1 cellular context compared by ENCODE assay signal in the genomic region with DNA sequence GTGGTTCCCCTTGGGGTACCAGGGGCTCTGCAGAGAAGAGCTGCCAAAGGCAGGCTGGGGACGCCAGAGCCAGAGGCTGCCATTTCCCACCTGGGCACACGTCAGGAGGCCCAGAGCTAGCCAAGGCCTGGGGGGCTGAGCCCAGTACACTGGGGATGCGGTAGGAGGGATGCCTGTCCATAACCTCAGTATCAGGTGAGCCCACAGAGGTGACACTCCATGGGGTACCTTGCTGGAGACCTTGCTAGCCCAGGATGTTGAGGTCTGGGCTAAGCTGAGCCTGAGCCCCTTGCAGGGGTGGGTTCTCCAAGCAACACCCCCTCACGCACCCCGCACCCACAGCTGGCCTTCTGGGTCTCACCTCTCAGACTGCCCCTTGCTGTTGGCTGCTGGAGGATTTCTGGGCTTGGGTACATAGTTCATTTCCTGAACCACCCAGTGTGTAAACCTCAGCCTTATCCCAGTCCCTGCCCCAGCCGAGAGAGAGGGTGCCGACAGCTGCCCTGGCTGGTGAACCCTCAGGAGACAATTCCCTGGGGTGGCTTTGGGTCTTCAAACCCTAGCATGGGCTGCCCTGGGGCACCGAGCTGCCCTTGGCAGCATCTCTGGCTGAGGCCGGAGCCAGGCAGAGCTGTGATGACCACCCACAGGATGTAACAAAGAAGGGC.
TF ChIP-seq lines count a peak whose summit lies in the region.

No MANE protein-coding gene starts in this region.

TF ChIP-seq in WTC11, 78 proteins besides CTCF, POLR2A, EP300 and RAD21 (continued from another document):
- TF ChIP-seq, protein P1, sequence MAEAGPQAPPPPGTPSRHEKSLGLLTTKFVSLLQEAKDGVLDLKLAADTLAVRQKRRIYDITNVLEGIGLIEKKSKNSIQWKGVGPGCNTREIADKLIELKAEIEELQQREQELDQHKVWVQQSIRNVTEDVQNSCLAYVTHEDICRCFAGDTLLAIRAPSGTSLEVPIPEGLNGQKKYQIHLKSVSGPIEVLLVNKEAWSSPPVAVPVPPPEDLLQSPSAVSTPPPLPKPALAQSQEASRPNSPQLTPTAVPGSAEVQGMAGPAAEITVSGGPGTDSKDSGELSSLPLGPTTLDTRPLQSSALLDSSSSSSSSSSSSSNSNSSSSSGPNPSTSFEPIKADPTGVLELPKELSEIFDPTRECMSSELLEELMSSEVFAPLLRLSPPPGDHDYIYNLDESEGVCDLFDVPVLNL (CRISPR knock-in tag; IDR thresholded peaks at IDR 0.05; ENCODE audit: borderline replicate concordance, low read depth) = no peak
